ENCODE assay signal across 27 cellular contexts in the genomic region with DNA sequence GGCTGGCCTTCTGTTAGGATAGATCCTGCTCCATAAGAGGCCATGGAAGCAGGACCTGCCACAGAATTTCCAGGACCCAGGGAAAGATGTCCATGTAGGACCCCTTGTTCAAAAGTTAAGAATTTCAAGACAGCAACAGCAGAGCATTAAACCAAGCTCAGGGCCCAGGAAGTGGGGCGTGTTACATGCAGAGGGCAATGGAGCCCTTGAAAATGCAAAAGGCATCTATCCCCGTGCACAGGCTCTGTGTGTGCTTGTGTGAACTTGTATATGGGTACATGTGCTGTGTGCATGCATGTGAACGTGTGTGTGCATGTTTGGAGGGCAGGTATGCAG. TPM values are rescaled to one million over a fixed set of nuclear protein-coding genes. Genes with fewer than 3 reads are reported as not detected.
A peak's percentile ranks its signal among the peaks of the same experiment; 100 is the strongest.
DNase-seq lines count a peak whose midpoint lies in the region; ATAC-seq and TF ChIP-seq lines count a peak whose summit lies in the region.
"Had no signal": no experiment of that assay in that cellular context is flagged by ENCODE, and none has a peak within 500 bp of the region (broad histone marks: within the 10 kb centered on the region; RNA-seq: fewer than 3 reads in every experiment).

No MANE protein-coding gene starts in this region.

- ATAC-seq in HG02970 (IDR thresholded peaks at IDR 0.05; ENCODE audit: low FRiP score, unreplicated experiment): no peak
- ATAC-seq: activated CD4-positive, alpha-beta T cell treated with anti-CD3 and anti-CD28 coated beads for 36 hours; effector memory CD8-positive, alpha-beta T cell; stimulated activated effector memory CD8-positive, alpha-beta T cell treated with anti-CD3 and anti-CD28 coated beads, Interleukin-12 subunit alpha, Interleukin-12 subunit beta, amount 100 ng/mL, for 72 hours had no signal

- H3K27ac ChIP-seq in Peyer's patch (peak overlapping the region in 3 of 4 donors; percentile 27 to 67 (median 57)), spleen (peak overlapping the region in 5 of 8 donors; percentile 51 to 75 (median 63))
- H3K27ac ChIP-seq: 22Rv1, coronary artery had no signal

- peaks cover 35% of the 10 kb centered on the region for H3K27me3 Mint-ChIP-seq in mesothelial cell of epicardium (ENCODE audit: low read depth)
- peaks cover 32% of the 10 kb centered on the region for H3K27me3 Mint-ChIP-seq in activated T-cell treated with anti-CD3 and anti-CD28 coated beads, Interleukin-2, amount 50 U/mL, for 24 hours

- no peaks in the 10 kb centered on the region for H3K36me3 ChIP-seq in Peyer's patch
- H3K36me3 ChIP-seq in spleen: no peaks in the 10 kb centered on the region
- H3K36me3 ChIP-seq: breast epithelium had no signal

- no peaks in the 10 kb centered on the region for H3K27me3 ChIP-seq in Peyer's patch
- peaks cover 0 to 49% (median 0%) of the 10 kb centered on the region in 7 donors for H3K27me3 ChIP-seq in spleen (replicated peaks in 1 of 7)
- H3K27me3 ChIP-seq: breast epithelium had no signal

- intact Hi-C loops in spleen (cut with DNase I; ENCODE audit: low total_unique reads): no loop called here

- peaks cover 39% of the 10 kb centered on the region for H3K4me1 Mint-ChIP-seq in mesothelial cell of epicardium
- peaks cover 15% of the 10 kb centered on the region for H3K4me1 Mint-ChIP-seq in activated T-cell treated with anti-CD3 and anti-CD28 coated beads, Interleukin-2, amount 50 U/mL, for 24 hours (ENCODE audit: low read depth)

- H3K4me3 ChIP-seq in Peyer's patch: no peak overlapping the region
- no peak overlapping the region for H3K4me3 ChIP-seq in spleen
- H3K4me3 ChIP-seq: breast epithelium, coronary artery had no signal

- DNase-seq in activated CD8-positive, alpha-beta memory T cell treated with anti-CD3 and anti-CD28 coated beads for 24 hours: peak; percentile 35
- no peak for DNase-seq in activated CD8-positive, alpha-beta memory T cell treated with anti-CD3 and anti-CD28 coated beads, Interleukin-2, amount 50 U/mL, for 4 hours
- DNase-seq in Peyer's patch: no peak
- DNase-seq in mesothelial cell of epicardium (ENCODE audit: low spot score in 2 of 2, unreplicated experiment in 2 of 2): no peak
- DNase-seq in spleen: no peak
- DNase-seq in NCI-H446 treated with DMSO at 0.1 percent for 48 hours (lab: John Stamatoyannopoulos, UW): no peak
- no peak for DNase-seq in activated T-cell treated with anti-CD3 and anti-CD28 coated beads, Interleukin-2, amount 50 U/mL, for 24 hours
- DNase-seq: activated CD4-positive, alpha-beta T cell treated with anti-CD3 and anti-CD28 coated beads for 36 hours; activated naive CD4-positive, alpha-beta T cell; activated T-cell treated with anti-CD3 and anti-CD28 coated beads, Interleukin-2, amount 50 U/mL, for 1 hour; CD4-positive, alpha-beta memory T cell; DMS 273 treated with DMSO at 0.1 percent for 48 hours; effector memory CD8-positive, alpha-beta T cell; GOT3; NCI-H1048; NCI-H1694; NCI-H2171; NCI-H524; SHP77; stimulated activated CD4-positive, alpha-beta T cell treated with anti-CD3 and anti-CD28 coated beads, Interleukin-4, amount 100 ng/mL, for 1 hour; substantia nigra had no signal

- H3K4me3 Mint-ChIP-seq in mesothelial cell of epicardium: no peak overlapping the region
- no peak overlapping the region for H3K4me3 Mint-ChIP-seq in activated T-cell treated with anti-CD3 and anti-CD28 coated beads, Interleukin-2, amount 50 U/mL, for 24 hours
- H3K4me3 Mint-ChIP-seq: activated CD4-positive, alpha-beta T cell treated with anti-CD3 and anti-CD28 coated beads for 36 hours; CD4-positive, alpha-beta memory T cell; effector memory CD8-positive, alpha-beta T cell; stimulated activated effector memory CD8-positive, alpha-beta T cell treated with anti-CD3 and anti-CD28 coated beads, Interleukin-12 subunit alpha, Interleukin-12 subunit beta, amount 100 ng/mL, for 72 hours had no signal

- TF ChIP-seq POLR2A in Peyer's patch (IDR thresholded peaks at IDR 0.05) (no peak), spleen (IDR thresholded peaks at IDR 0.05) (no peak)

- H3K27ac Mint-ChIP-seq in mesothelial cell of epicardium: peak overlapping the region; percentile 70
- H3K27ac Mint-ChIP-seq in activated T-cell treated with anti-CD3 and anti-CD28 coated beads, Interleukin-2, amount 50 U/mL, for 24 hours: no peak overlapping the region
- H3K27ac Mint-ChIP-seq: activated CD4-positive, alpha-beta T cell treated with anti-CD3 and anti-CD28 coated beads for 36 hours; stimulated activated effector memory CD8-positive, alpha-beta T cell treated with anti-CD3 and anti-CD28 coated beads, Interleukin-12 subunit alpha, Interleukin-12 subunit beta, amount 100 ng/mL, for 72 hours had no signal

- H3K4me1 ChIP-seq in Peyer's patch (no peaks in the 10 kb centered on the region), spleen (peaks cover 0 to 45% (median 29%) of the 10 kb centered on the region in 6 donors)
- H3K4me1 ChIP-seq: breast epithelium had no signal

- TF ChIP-seq CTCF in Peyer's patch (IDR thresholded peaks at IDR 0.05): no peak
- no peak for TF ChIP-seq CTCF in mesothelial cell of epicardium (IDR thresholded peaks at IDR 0.05; ENCODE audit: unreplicated experiment)
- no peak for TF ChIP-seq CTCF in spleen (IDR thresholded peaks at IDR 0.05 in 8 of 11, conservative IDR thresholded peaks at IDR 0.05 in 3 of 11)

- H3K9me3 ChIP-seq in Peyer's patch (no peaks in the 10 kb centered on the region), spleen (no peaks in the 10 kb centered on the region)
- H3K9me3 ChIP-seq: breast epithelium had no signal

- no peaks in the 10 kb centered on the region for H3K36me3 Mint-ChIP-seq in mesothelial cell of epicardium
- no peaks in the 10 kb centered on the region for H3K36me3 Mint-ChIP-seq in activated T-cell treated with anti-CD3 and anti-CD28 coated beads, Interleukin-2, amount 50 U/mL, for 24 hours (ENCODE audit: low read depth)
- H3K36me3 Mint-ChIP-seq: CD4-positive, alpha-beta memory T cell; stimulated activated effector memory CD8-positive, alpha-beta T cell treated with anti-CD3 and anti-CD28 coated beads, Interleukin-12 subunit alpha, Interleukin-12 subunit beta, amount 100 ng/mL, for 72 hours had no signal

- H3K9me3 Mint-ChIP-seq in mesothelial cell of epicardium: no peaks in the 10 kb centered on the region
- H3K9me3 Mint-ChIP-seq in activated T-cell treated with anti-CD3 and anti-CD28 coated beads, Interleukin-2, amount 50 U/mL, for 24 hours: no peaks in the 10 kb centered on the region
- H3K9me3 Mint-ChIP-seq: CD4-positive, alpha-beta memory T cell; effector memory CD8-positive, alpha-beta T cell; stimulated activated effector memory CD8-positive, alpha-beta T cell treated with anti-CD3 and anti-CD28 coated beads, Interleukin-12 subunit alpha, Interleukin-12 subunit beta, amount 100 ng/mL, for 72 hours had no signal

- 66 to 80% (median 71%) methylated on average over 3 of the region's 3 CpGs for WGBS in spleen, 5 donors

RNA-seq across cellular contexts. Expression of gene NKD2, which starts 14.4 kb away (rescaled TPM):
- total RNA-seq in Peyer's patch (1 to 10 TPM; 1.9 to 9.9 (median 3.5) TPM), mesothelial cell of epicardium (52.8 to 65.1 TPM (median 63.4 TPM) in 3 replicates), spleen (10 to 100 TPM in 6 of 7 donors, 1 to 10 TPM in 1; 1.4 to 52.3 (median 17.9) TPM)
- polyA plus RNA-seq in spleen: 10 to 100 TPM in 1 of 3 donors, 1 to 10 TPM in 2; 5.9 to 16.4 (median 7.0) TPM
- total RNA-seq: CD4-positive, alpha-beta memory T cell; IMR-90 had no signal
- polyA plus RNA-seq: CD4-positive, alpha-beta memory T cell; IMR-90 had no signal
